In genomic region chr11:613369-613968, GRCh38 we compare ENCODE assay signal across 9 cellular contexts. TPM values are rescaled to one million over a fixed set of nuclear protein-coding genes. Genes with fewer than 3 reads are reported as not detected.
A peak's percentile ranks its signal among the peaks of the same experiment; 100 is the strongest.
DNase-seq lines count a peak whose midpoint lies in the region; ATAC-seq, FAIRE-seq and TF ChIP-seq lines count a peak whose summit lies in the region.
"Had no signal": no experiment of that assay in that cellular context is flagged by ENCODE, and none has a peak within 500 bp of the region (broad histone marks: within the 10 kb centered on the region; RNA-seq: fewer than 3 reads in every experiment).

No MANE protein-coding gene starts in this region.

- H3K27me3 ChIP-seq in ascending aorta = no peaks in the 10 kb centered on the region

- no peak for TF ChIP-seq CTCF in ascending aorta (IDR thresholded peaks at IDR 0.05)

- no peak for FAIRE-seq in HTR-8/SVneo (lab: Jason Lieb, UNC)
- FAIRE-seq: endometrium had no signal

- DNase-seq in Ammon's horn (ENCODE audit: low spot score) = peak; percentile 41
- peak; percentile 43 for DNase-seq in HTR-8/SVneo (ENCODE audit: insufficient read length, low spot score)
- DNase-seq in T-helper 2 cell = peak in 4 of 5 experiments; percentile 64 to 84 (median 79)
- peak in 1 of 2 donors; percentile 79 for DNase-seq in ascending aorta (ENCODE audit: low spot score in 2 of 2)
- DNase-seq in kidney glomerular epithelial cell (lab: John Stamatoyannopoulos, UW) = peak; percentile 27
- peak; percentile 58 for DNase-seq in stimulated activated CD8-positive, alpha-beta memory T cell treated with anti-CD3 and anti-CD28 coated beads, Interleukin-12 subunit alpha, Interleukin-12 subunit beta, amount 100 ng/mL, for 24 hours (ENCODE audit: extremely low read depth)

- ATAC-seq in GM18517 (IDR thresholded peaks at IDR 0.05; ENCODE audit: unreplicated experiment) = no peak
- ATAC-seq in GM19455 (IDR thresholded peaks at IDR 0.05; ENCODE audit: unreplicated experiment) = no peak

- peaks cover 47 to 48% of the 10 kb centered on the region in 2 donors for H3K36me3 ChIP-seq in ascending aorta

- intact Hi-C loops in ascending aorta (cut with DNase I) = no loop called here

- peaks cover 11 to 14% of the 10 kb centered on the region in 2 donors for H3K4me1 ChIP-seq in ascending aorta

- H3K9me3 ChIP-seq in ascending aorta = no peaks in the 10 kb centered on the region

- no peak overlapping the region for H3K4me3 ChIP-seq in ascending aorta

- H3K27ac ChIP-seq in ascending aorta = peak overlapping the region; percentile 90 to 94

RNA-seq across cellular contexts. Expression of gene IRF7, which starts 2.3 kb away (rescaled TPM):
- total RNA-seq in ascending aorta = 44.6 TPM

RNA-seq across cellular contexts. Expression of gene CDHR5, which starts 11.3 kb away (rescaled TPM):
- total RNA-seq in ascending aorta = 5.0 TPM

RNA-seq across cellular contexts. Expression of gene SCT, which starts 13.5 kb away (rescaled TPM):
- not detected for total RNA-seq in ascending aorta

RNA-seq across cellular contexts. Expression of gene DRD4, which starts 23.6 kb away (rescaled TPM):
- not detected for total RNA-seq in ascending aorta

RNA-seq across cellular contexts. Expression of gene PHRF1, which starts 37.2 kb away (rescaled TPM):
- 25.4 TPM for total RNA-seq in ascending aorta
